ENCODE assay signal across 1 cellular context in genomic region chr14:50532502-50533313, GRCh38.
TF ChIP-seq lines count a peak whose summit lies in the region.

TSS of gene MAP4K5 (minus strand) at chr14:50532569. CDS start at chr14:50532049, 520 bp downstream.

TF ChIP-seq in HepG2, 621 proteins besides CTCF, POLR2A, EP300 and RAD21 (continued from another document and continues in another):
- TF ChIP-seq ZNF770 (CRISPR knock-in tag; IDR thresholded peaks at IDR 0.05) (peak; percentile 41; the same call in 1 of the 2 replicates), RBFOX2 (IDR thresholded peaks at IDR 0.05; ENCODE audit: low read depth, low read length) (peak; percentile 87), ZBTB33 (CRISPR knock-in tag; IDR thresholded peaks at IDR 0.05) (peak; percentile 46; the same call in 1 of the 2 replicates), TBX3 (IDR thresholded peaks at IDR 0.05; ENCODE audit: borderline replicate concordance) (no peak), CBFB (CRISPR knock-in tag; IDR thresholded peaks at IDR 0.05) (peak; percentile 58; the same call in 1 of the 2 replicates), DPF2 (CRISPR knock-in tag; IDR thresholded peaks at IDR 0.05; ENCODE audit: borderline replicate concordance, low read depth) (no peak), ZNF101 (CRISPR knock-in tag; IDR thresholded peaks at IDR 0.05; ENCODE audit: borderline replicate concordance, low read depth) (0 out of 2 replicates have a peak, but pooled peaks have one; percentile 50), ZNF512 (CRISPR knock-in tag; IDR thresholded peaks at IDR 0.05) (no peak; the same call in 1 of the 2 replicates), ZFAT (CRISPR knock-in tag; conservative IDR thresholded peaks at IDR 0.05) (no peak), ZNF543 (CRISPR knock-in tag; IDR thresholded peaks at IDR 0.05) (peak; percentile 58; the same call in 1 of the 2 replicates), ZBTB44 (CRISPR knock-in tag; IDR thresholded peaks at IDR 0.05) (no peak), TOPORS (CRISPR knock-in tag; IDR thresholded peaks at IDR 0.05) (no peak; the same call in 1 of the 2 replicates), KLF6 (CRISPR knock-in tag; IDR thresholded peaks at IDR 0.05) (no peak), DNMT1 (CRISPR knock-in tag; IDR thresholded peaks at IDR 0.05) (no peak), ZNF30 (CRISPR knock-in tag; IDR thresholded peaks at IDR 0.05) (no peak), SAP130 (CRISPR knock-in tag; IDR thresholded peaks at IDR 0.05; ENCODE audit: low read depth) (peak; percentile 87), ARNTL (CRISPR knock-in tag; IDR thresholded peaks at IDR 0.05) (no peak; the same call in none of the 2 replicates), GFI1 (CRISPR knock-in tag; IDR thresholded peaks at IDR 0.05; ENCODE audit: borderline replicate concordance) (no peak; the same call in 1 of the 2 replicates), ZFP90 (CRISPR knock-in tag; IDR thresholded peaks at IDR 0.05; ENCODE audit: borderline replicate concordance) (no peak; the same call in 1 of the 2 replicates), NPAS2 (CRISPR knock-in tag; IDR thresholded peaks at IDR 0.05; ENCODE audit: borderline replicate concordance) (no peak), ZNF784 (CRISPR knock-in tag; IDR thresholded peaks at IDR 0.05; ENCODE audit: borderline replicate concordance) (no peak), ZNF558 (CRISPR knock-in tag; IDR thresholded peaks at IDR 0.05; ENCODE audit: borderline replicate concordance) (no peak; the same call in 1 of the 2 replicates), PAXIP1 (CRISPR knock-in tag; conservative IDR thresholded peaks at IDR 0.05) (peak; percentile 34; the same call in 1 of the 2 replicates), EZH2 (conservative IDR thresholded peaks at IDR 0.05; ENCODE audit: low read depth, low read length) (no peak), ARID5B (CRISPR knock-in tag; IDR thresholded peaks at IDR 0.05) (peak; percentile 27; the same call in 1 of the 2 replicates), ZNF576 (CRISPR knock-in tag; IDR thresholded peaks at IDR 0.05) (no peak), ZBTB8A (CRISPR knock-in tag; IDR thresholded peaks at IDR 0.05; ENCODE audit: borderline replicate concordance, low read depth) (no peak), SMYD3 (CRISPR knock-in tag; IDR thresholded peaks at IDR 0.05) (0 out of 2 replicates have a peak, but pooled peaks have one; percentile 38), ZBTB42 (CRISPR knock-in tag; IDR thresholded peaks at IDR 0.05) (0 out of 2 replicates have a peak, but pooled peaks have one; percentile 54), CHD2 (IDR thresholded peaks at IDR 0.05; ENCODE audit: low read depth, low read length) (no peak), IKZF5 (CRISPR knock-in tag; IDR thresholded peaks at IDR 0.05) (peak; percentile 43; the same call in 1 of the 2 replicates), ZNF326 (CRISPR knock-in tag; IDR thresholded peaks at IDR 0.05; ENCODE audit: borderline replicate concordance) (no peak), ESRRA (CRISPR knock-in tag; IDR thresholded peaks at IDR 0.05; ENCODE audit: low read depth) (peak; percentile 31; the same call in 1 of the 2 replicates), GATAD1 (CRISPR knock-in tag; IDR thresholded peaks at IDR 0.05) (peak; percentile 64), SMARCE1 (IDR thresholded peaks at IDR 0.05; ENCODE audit: borderline replicate concordance) (no peak), MATR3 (CRISPR knock-in tag; IDR thresholded peaks at IDR 0.05) (no peak), CEBPZ (IDR thresholded peaks at IDR 0.05; ENCODE audit: low read length) (no peak), MXD4 (CRISPR knock-in tag; IDR thresholded peaks at IDR 0.05) (peak; percentile 66; the same call in 1 of the 2 replicates), SRF (IDR thresholded peaks at IDR 0.05; ENCODE audit: low read depth, low read length) (no peak)
